In genomic region chr9:22158275-22158674, GRCh38 we compare ENCODE assay signal across 14 cellular contexts.
A peak's percentile ranks its signal among the peaks of the same experiment; 100 is the strongest.
DNase-seq lines count a peak whose midpoint lies in the region; ATAC-seq, FAIRE-seq and TF ChIP-seq lines count a peak whose summit lies in the region.
"Had no signal": no experiment of that assay in that cellular context is flagged by ENCODE, and none has a peak within 500 bp of the region (broad histone marks: within the 10 kb centered on the region; RNA-seq: fewer than 3 reads in every experiment).

No MANE protein-coding gene starts in this region.

- TF ChIP-seq CTCF in astrocyte of the spinal cord (IDR thresholded peaks at IDR 0.05; ENCODE audit: low read depth, low read length) (no peak), HepG2 (CRISPR knock-in tag; IDR thresholded peaks at IDR 0.05) (no peak), type B pancreatic cell (conservative IDR thresholded peaks at IDR 0.05) (no peak), gastroesophageal sphincter (IDR thresholded peaks at IDR 0.05) (no peak)

- peaks cover 25% of the 10 kb centered on the region for H3K4me1 ChIP-seq in HepG2 (ENCODE audit: insufficient read depth, low read length)
- H3K4me1 ChIP-seq in gastroesophageal sphincter = no peaks in the 10 kb centered on the region

- TF ChIP-seq RAD21 in HepG2 (CRISPR knock-in tag; IDR thresholded peaks at IDR 0.05) = no peak

- peak; percentile 43 for DNase-seq in LoVo (ENCODE audit: low spot score)
- DNase-seq in astrocyte of the spinal cord (ENCODE audit: low read depth, low spot score) = peak; percentile 23
- no peak for DNase-seq in HepG2 (ENCODE audit: low spot score)
- no peak for DNase-seq in type B pancreatic cell (ENCODE audit: extremely low spot score, unreplicated experiment)
- DNase-seq in SIG-M5 treated with dmso at 0.1 percent for 504 hours (lab: John Stamatoyannopoulos, UW; ENCODE audit: unreplicated experiment) = no peak
- no peak for DNase-seq in T-helper 9 cell
- DNase-seq: central memory CD4-positive, alpha-beta T cell; DMS79; effector memory CD4-positive, alpha-beta T cell; H9; NCI-H1417 treated with DMSO at 0.1 percent for 48 hours; NCI-H2171 treated with DMSO at 0.1 percent for 48 hours; T-helper 1 cell had no signal

- peak overlapping the region; percentile 5 for H3K27ac Mint-ChIP-seq in type B pancreatic cell

- no peaks in the 10 kb centered on the region for H3K27me3 Mint-ChIP-seq in type B pancreatic cell

- H3K27ac ChIP-seq in HepG2 (ENCODE audit: extremely low read length, insufficient read depth, low read length) = no peak overlapping the region
- no peak overlapping the region for H3K27ac ChIP-seq in gastroesophageal sphincter

- H2AFZ ChIP-seq in HepG2 (ENCODE audit: low read length) = no peak overlapping the region

- ATAC-seq in HepG2 = no peak
- ATAC-seq in gastroesophageal sphincter = no peak

- no peaks in the 10 kb centered on the region for H3K79me2 ChIP-seq in HepG2 (ENCODE audit: insufficient read depth, low read length)

- no peak for FAIRE-seq in HepG2 (lab: Jason Lieb, UNC)

- CTCF ChIA-PET in HepG2 (lab: Yijun Ruan, JAX; ENCODE audit: low intra/inter-chr PET ratio, low total read pairs) = no interaction called here

- no peaks in the 10 kb centered on the region for H3K4me1 Mint-ChIP-seq in type B pancreatic cell (ENCODE audit: unreplicated experiment)
- H3K4me1 Mint-ChIP-seq: H9 had no signal

- intact Hi-C loops in HepG2 (cut with micrococcal nuclease; ENCODE audit: unreplicated experiment) = no loop called here

- BruUV-seq in HepG2 (replicated peaks; lab: Mats Ljungman, UMichigan) = no TSS peak

- no peaks in the 10 kb centered on the region for H3K9me3 Mint-ChIP-seq in type B pancreatic cell
- H3K9me3 Mint-ChIP-seq: H9 had no signal

- H3K4me2 ChIP-seq in HepG2 (ENCODE audit: low read depth, low read length) = no peak overlapping the region

- H4K20me1 ChIP-seq in HepG2 (ENCODE audit: insufficient read depth, low read length) = no peaks in the 10 kb centered on the region

- H3K36me3 Mint-ChIP-seq in type B pancreatic cell = no peaks in the 10 kb centered on the region

- TF ChIP-seq EP300 in HepG2 (IDR thresholded peaks at IDR 0.05; ENCODE audit: low read depth in 2 of 2, low read length in 2 of 2) (no peak), HepG2 (CRISPR knock-in tag; IDR thresholded peaks at IDR 0.05; ENCODE audit: borderline replicate concordance) (no peak), gastroesophageal sphincter (IDR thresholded peaks at IDR 0.05) (no peak)

- no peaks in the 10 kb centered on the region for H3K9me3 ChIP-seq in HepG2 (ENCODE audit: low read length)
- no peaks in the 10 kb centered on the region for H3K9me3 ChIP-seq in gastroesophageal sphincter

- H3K4me3 ChIP-seq in astrocyte of the spinal cord (ENCODE audit: low read depth, low read length) (no peak overlapping the region), HepG2 (replicated peaks in 1 of 3; ENCODE audit: insufficient read depth in 1 of 3, low read depth in 2 of 3, low read length in 3 of 3) (no peak overlapping the region), gastroesophageal sphincter (no peak overlapping the region)

- H3K9ac ChIP-seq in HepG2 (ENCODE audit: insufficient read depth, low read depth, low read length) = no peak overlapping the region

- no peaks in the 10 kb centered on the region for H3K36me3 ChIP-seq in HepG2 (replicated peaks in 1 of 2; ENCODE audit: control insufficient read depth in 1 of 2, insufficient read depth in 2 of 2, low read length in 2 of 2)
- H3K36me3 ChIP-seq in gastroesophageal sphincter = no peaks in the 10 kb centered on the region

- POLR2A ChIA-PET in HepG2 (lab: Yijun Ruan, JAX) = interaction anchor here (0.9 to 1.7 kb wide), 4 partner anchors 10 to 80 kb away, joined by 3 to 9 read pairs (median 4); no protein-coding TSS in a partner anchor

- no peak for TF ChIP-seq POLR2A in HepG2 (IDR thresholded peaks at IDR 0.05; ENCODE audit: insufficient read depth in 1 of 2, low read depth in 2 of 2, low read length in 2 of 2)
- TF ChIP-seq POLR2A in gastroesophageal sphincter (IDR thresholded peaks at IDR 0.05) = no peak

- H3K27me3 ChIP-seq in HepG2 (ENCODE audit: control insufficient read depth in 1 of 2, insufficient read depth in 2 of 2, low read length in 2 of 2) = no peaks in the 10 kb centered on the region
- no peaks in the 10 kb centered on the region for H3K27me3 ChIP-seq in gastroesophageal sphincter

- in situ Hi-C loops in astrocyte of the spinal cord (cut with HindIII; ENCODE audit: low sequenced_read_pairs) = no loop called here
- in situ Hi-C loops in HepG2 (cut with HindIII; ENCODE audit: extremely low pct_ligation_motif_present, low pct_unique_long_range_greater_than_20kb) = no loop called here

- no peak overlapping the region for H3K4me3 Mint-ChIP-seq in type B pancreatic cell
- H3K4me3 Mint-ChIP-seq: H9 had no signal

TF ChIP-seq in HepG2, 621 proteins besides CTCF, POLR2A, EP300 and RAD21:
- no peak for TF ChIP-seq NONO (IDR thresholded peaks at IDR 0.05)
- no peak for TF ChIP-seq NONO (CRISPR knock-in tag; conservative IDR thresholded peaks at IDR 0.05)
- no peak for TF ChIP-seq SIN3B (IDR thresholded peaks at IDR 0.05; ENCODE audit: low read length)
- TF ChIP-seq ZNF383 (CRISPR knock-in tag; IDR thresholded peaks at IDR 0.05; ENCODE audit: borderline replicate concordance) = no peak
- peak; percentile 70; the same call in 1 of the 2 replicates for TF ChIP-seq MAFF (IDR thresholded peaks at IDR 0.05; ENCODE audit: low read depth, low read length)
- TF ChIP-seq HIVEP1 (CRISPR knock-in tag; IDR thresholded peaks at IDR 0.05) = no peak
- TF ChIP-seq MAFK (conservative IDR thresholded peaks at IDR 0.05 in 1 of 2, IDR thresholded peaks at IDR 0.05 in 1 of 2; ENCODE audit: low read length in 2 of 2) = peak; percentile 63 to 72
- TF ChIP-seq SAP130 (CRISPR knock-in tag; IDR thresholded peaks at IDR 0.05; ENCODE audit: low read depth) = no peak
- TF ChIP-seq MYNN (CRISPR knock-in tag; IDR thresholded peaks at IDR 0.05; ENCODE audit: low read depth) = no peak
- TF ChIP-seq CREB1 (IDR thresholded peaks at IDR 0.05) = no peak
- no peak for TF ChIP-seq CREB1 (CRISPR knock-in tag; IDR thresholded peaks at IDR 0.05)
- no peak for TF ChIP-seq SNAPC4 (CRISPR knock-in tag; IDR thresholded peaks at IDR 0.05)

Comparison
In these comparisons a context has a peak if more than half of its experiments do, and no peak if none do; other contexts are left out.
1. DNase-seq: peak in LoVo (single experiment) and astrocyte of the spinal cord (single experiment); none in HepG2 (single experiment), type B pancreatic cell (single experiment), SIG-M5 treated with dmso at 0.1 percent for 504 hours (single experiment) and T-helper 9 cell (single experiment).